ENCODE assay signal across 1 cellular context in genomic region chr2:173165443-173166234, GRCh38.
A peak's percentile ranks its signal among the peaks of the same experiment; 100 is the strongest.
TF ChIP-seq lines count a peak whose summit lies in the region.

No MANE protein-coding gene starts in this region.

TF ChIP-seq in K562, 482 proteins besides CTCF, POLR2A, EP300 and RAD21:
- TF ChIP-seq, protein P1, sequence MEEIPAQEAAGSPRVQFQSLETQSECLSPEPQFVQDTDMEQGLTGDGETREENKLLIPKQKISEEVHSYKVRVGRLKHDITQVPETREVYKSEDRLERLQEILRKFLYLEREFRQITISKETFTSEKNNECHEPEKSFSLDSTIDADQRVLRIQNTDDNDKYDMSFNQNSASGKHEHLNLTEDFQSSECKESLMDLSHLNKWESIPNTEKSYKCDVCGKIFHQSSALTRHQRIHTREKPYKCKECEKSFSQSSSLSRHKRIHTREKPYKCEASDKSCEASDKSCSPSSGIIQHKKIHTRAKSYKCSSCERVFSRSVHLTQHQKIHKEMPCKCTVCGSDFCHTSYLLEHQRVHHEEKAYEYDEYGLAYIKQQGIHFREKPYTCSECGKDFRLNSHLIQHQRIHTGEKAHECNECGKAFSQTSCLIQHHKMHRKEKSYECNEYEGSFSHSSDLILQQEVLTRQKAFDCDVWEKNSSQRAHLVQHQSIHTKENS (CRISPR knock-in tag; IDR thresholded peaks at IDR 0.05): no peak
- TF ChIP-seq PREB (CRISPR knock-in tag; IDR thresholded peaks at IDR 0.05) (no peak), ZNF316 (IDR thresholded peaks at IDR 0.05) (peak; percentile 71), C11orf30 (IDR thresholded peaks at IDR 0.05; ENCODE audit: low read depth) (peak; percentile 57)
- TF ChIP-seq, protein P2, sequence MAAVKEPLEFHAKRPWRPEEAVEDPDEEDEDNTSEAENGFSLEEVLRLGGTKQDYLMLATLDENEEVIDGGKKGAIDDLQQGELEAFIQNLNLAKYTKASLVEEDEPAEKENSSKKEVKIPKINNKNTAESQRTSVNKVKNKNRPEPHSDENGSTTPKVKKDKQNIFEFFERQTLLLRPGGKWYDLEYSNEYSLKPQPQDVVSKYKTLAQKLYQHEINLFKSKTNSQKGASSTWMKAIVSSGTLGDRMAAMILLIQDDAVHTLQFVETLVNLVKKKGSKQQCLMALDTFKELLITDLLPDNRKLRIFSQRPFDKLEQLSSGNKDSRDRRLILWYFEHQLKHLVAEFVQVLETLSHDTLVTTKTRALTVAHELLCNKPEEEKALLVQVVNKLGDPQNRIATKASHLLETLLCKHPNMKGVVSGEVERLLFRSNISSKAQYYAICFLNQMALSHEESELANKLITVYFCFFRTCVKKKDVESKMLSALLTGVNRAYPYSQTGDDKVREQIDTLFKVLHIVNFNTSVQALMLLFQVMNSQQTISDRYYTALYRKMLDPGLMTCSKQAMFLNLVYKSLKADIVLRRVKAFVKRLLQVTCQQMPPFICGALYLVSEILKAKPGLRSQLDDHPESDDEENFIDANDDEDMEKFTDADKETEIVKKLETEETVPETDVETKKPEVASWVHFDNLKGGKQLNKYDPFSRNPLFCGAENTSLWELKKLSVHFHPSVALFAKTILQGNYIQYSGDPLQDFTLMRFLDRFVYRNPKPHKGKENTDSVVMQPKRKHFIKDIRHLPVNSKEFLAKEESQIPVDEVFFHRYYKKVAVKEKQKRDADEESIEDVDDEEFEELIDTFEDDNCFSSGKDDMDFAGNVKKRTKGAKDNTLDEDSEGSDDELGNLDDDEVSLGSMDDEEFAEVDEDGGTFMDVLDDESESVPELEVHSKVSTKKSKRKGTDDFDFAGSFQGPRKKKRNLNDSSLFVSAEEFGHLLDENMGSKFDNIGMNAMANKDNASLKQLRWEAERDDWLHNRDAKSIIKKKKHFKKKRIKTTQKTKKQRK (IDR thresholded peaks at IDR 0.05; ENCODE audit: borderline replicate concordance, low read depth, low read length): no peak
